ENCODE assay signal across 34 cellular contexts in genomic region chr4:184261246-184261645, GRCh38. TPM values are rescaled to one million over a fixed set of nuclear protein-coding genes. Genes with fewer than 3 reads are reported as not detected.
"Had no signal": no experiment of that assay in that cellular context is flagged by ENCODE, and none has a peak within 500 bp of the region (broad histone marks: within the 10 kb centered on the region; RNA-seq: fewer than 3 reads in every experiment).

No MANE protein-coding gene starts in this region.

- DNase-seq: activated CD4-positive, alpha-beta memory T cell treated with anti-CD3 and anti-CD28 coated beads for 36 hours; activated CD4-positive, alpha-beta T cell treated with anti-CD3 and anti-CD28 coated beads, Interleukin-2, amount 10 ng/mL, durations not matched to agents 7 days and 5 days; activated CD4-positive, CD25-positive, alpha-beta regulatory T cell; activated effector memory CD4-positive, alpha-beta T cell treated with anti-CD3 and anti-CD28 coated beads, Interleukin-2, amount 50 U/mL, for 16 hours; activated naive CD4-positive, alpha-beta T cell; activated naive CD4-positive, alpha-beta T cell treated with anti-CD3 and anti-CD28 coated beads, Interleukin-2, amount 50 U/mL, for 16 hours; activated naive CD8-positive, alpha-beta T cell treated with anti-CD3 and anti-CD28 coated beads for 36 hours; activated T-cell treated with anti-CD3 and anti-CD28 coated beads, Interleukin-2, amount 50 U/mL, for 1 hour; activated T-cell treated with anti-CD3 and anti-CD28 coated beads, Interleukin-2, amount 50 U/mL, for 72 hours; amygdala; KG1; NCI-H1092 treated with DMSO at 0.1 percent for 48 hours; NCI-H1417; NCI-H146; NCI-H187; NCI-H2029 treated with DMSO at 0.1 percent for 48 hours; NCI-H2107; NCI-H2171; NCI-H510A; NCI-H748 treated with DMSO at 0.1 percent for 48 hours; NK-92 treated with Interleukin-12 subunit alpha and Interleukin-12 subunit beta, amount 100 ng/mL, for 24 hours; OCI-M1; SHP77; T1000; WERI-Rb-1 had no signal

- H3K27me3 ChIP-seq: ascending aorta, cardiac muscle cell had no signal

- H3K4me3 Mint-ChIP-seq: activated CD4-positive, alpha-beta memory T cell treated with anti-CD3 and anti-CD28 coated beads for 36 hours; activated CD4-positive, alpha-beta T cell treated with anti-CD3 and anti-CD28 coated beads, Interleukin-2, amount 10 ng/mL, durations not matched to agents 7 days and 5 days; activated naive CD8-positive, alpha-beta T cell treated with anti-CD3 and anti-CD28 coated beads for 36 hours; activated T-cell treated with anti-CD3 and anti-CD28 coated beads, Interleukin-2, amount 50 U/mL, for 72 hours; activated T-helper 17 cell treated with anti-CD3 and anti-CD28 coated beads, Interleukin-2, amount 50 U/mL, for 72 hours; central memory CD8-positive, alpha-beta T cell had no signal

- H3K4me3 ChIP-seq: ascending aorta, cardiac muscle cell had no signal

- H3K27ac Mint-ChIP-seq: activated CD4-positive, alpha-beta memory T cell treated with anti-CD3 and anti-CD28 coated beads for 36 hours; activated CD4-positive, alpha-beta T cell treated with anti-CD3 and anti-CD28 coated beads, Interleukin-2, amount 10 ng/mL, durations not matched to agents 7 days and 5 days; activated naive CD8-positive, alpha-beta T cell treated with anti-CD3 and anti-CD28 coated beads for 36 hours; activated T-cell treated with anti-CD3 and anti-CD28 coated beads, Interleukin-2, amount 50 U/mL, for 72 hours; activated T-helper 17 cell treated with anti-CD3 and anti-CD28 coated beads, Interleukin-2, amount 50 U/mL, for 72 hours had no signal

- H3K9me3 ChIP-seq: ascending aorta had no signal

- H3K36me3 Mint-ChIP-seq: activated CD4-positive, alpha-beta memory T cell treated with anti-CD3 and anti-CD28 coated beads for 36 hours; activated naive CD8-positive, alpha-beta T cell treated with anti-CD3 and anti-CD28 coated beads for 36 hours had no signal

- ATAC-seq: activated T-cell treated with anti-CD3 and anti-CD28 coated beads, Interleukin-2, amount 50 U/mL, for 72 hours; activated T-helper 17 cell treated with anti-CD3 and anti-CD28 coated beads, Interleukin-2, amount 50 U/mL, for 72 hours; SK-N-SH treated with all-trans-retinoic acid at 6 μM for 48 hours had no signal

- H3K9me3 Mint-ChIP-seq: activated CD4-positive, alpha-beta memory T cell treated with anti-CD3 and anti-CD28 coated beads for 36 hours; activated CD4-positive, alpha-beta T cell treated with anti-CD3 and anti-CD28 coated beads, Interleukin-2, amount 10 ng/mL, durations not matched to agents 7 days and 5 days; activated naive CD8-positive, alpha-beta T cell treated with anti-CD3 and anti-CD28 coated beads for 36 hours; activated T-cell treated with anti-CD3 and anti-CD28 coated beads, Interleukin-2, amount 50 U/mL, for 72 hours; activated T-helper 17 cell treated with anti-CD3 and anti-CD28 coated beads, Interleukin-2, amount 50 U/mL, for 72 hours; central memory CD8-positive, alpha-beta T cell had no signal

- H3K36me3 ChIP-seq: ascending aorta, cardiac muscle cell, WERI-Rb-1 had no signal

- H3K27me3 Mint-ChIP-seq: activated CD4-positive, alpha-beta memory T cell treated with anti-CD3 and anti-CD28 coated beads for 36 hours; activated CD4-positive, alpha-beta T cell treated with anti-CD3 and anti-CD28 coated beads, Interleukin-2, amount 10 ng/mL, durations not matched to agents 7 days and 5 days; activated naive CD8-positive, alpha-beta T cell treated with anti-CD3 and anti-CD28 coated beads for 36 hours; activated T-helper 17 cell treated with anti-CD3 and anti-CD28 coated beads, Interleukin-2, amount 50 U/mL, for 72 hours; central memory CD8-positive, alpha-beta T cell had no signal

- H3K27ac ChIP-seq: ascending aorta, cardiac muscle cell, WERI-Rb-1 had no signal

- H3K4me1 ChIP-seq: ascending aorta had no signal

RNA-seq across cellular contexts. Expression of gene ENPP6, which starts 43.6 kb away (rescaled TPM):
- total RNA-seq: ascending aorta, cardiac muscle cell, chondrocyte, M059J, RPMI7951, SK-MEL-5 had no signal
